31 cellular contexts compared by ENCODE assay signal in genomic region chr3:127844326-127844942, GRCh38. TPM values are rescaled to one million over a fixed set of nuclear protein-coding genes. Genes with fewer than 3 reads are reported as not detected.
DNase-seq lines count a peak whose midpoint lies in the region; ATAC-seq and TF ChIP-seq lines count a peak whose summit lies in the region.
"Had no signal": no experiment of that assay in that cellular context is flagged by ENCODE, and none has a peak within 500 bp of the region (broad histone marks: within the 10 kb centered on the region; RNA-seq: fewer than 3 reads in every experiment).

No MANE protein-coding gene starts in this region.

- H3K9me3 Mint-ChIP-seq in activated CD8-positive, alpha-beta T cell treated with anti-CD3 and anti-CD28 coated beads for 36 hours: no peaks in the 10 kb centered on the region
- H3K9me3 Mint-ChIP-seq: activated CD4-positive, alpha-beta memory T cell treated with anti-CD3 and anti-CD28 coated beads, Interleukin-2, amount 10 ng/mL, durations not matched to agents 7 days and 5 days; activated naive CD4-positive, alpha-beta T cell treated with anti-CD3 and anti-CD28 coated beads for 36 hours; activated T-cell treated with anti-CD3 and anti-CD28 coated beads, Interleukin-2, amount 50 U/mL, for 4 hours; central memory CD8-positive, alpha-beta T cell; neural crest cell had no signal

- 86 to 88% methylated on average over 6 of the region's 6 CpGs for WGBS in aorta, 2 donors

- H3K4me3 Mint-ChIP-seq in activated CD8-positive, alpha-beta T cell treated with anti-CD3 and anti-CD28 coated beads for 36 hours: no peak overlapping the region
- H3K4me3 Mint-ChIP-seq: activated CD4-positive, alpha-beta memory T cell treated with anti-CD3 and anti-CD28 coated beads, Interleukin-2, amount 10 ng/mL, durations not matched to agents 7 days and 5 days; activated naive CD4-positive, alpha-beta T cell treated with anti-CD3 and anti-CD28 coated beads for 36 hours; activated T-cell treated with anti-CD3 and anti-CD28 coated beads, Interleukin-2, amount 50 U/mL, for 4 hours; central memory CD8-positive, alpha-beta T cell; neural crest cell; T-helper 17 cell had no signal

- H4K20me1 ChIP-seq in OCI-LY7 (ENCODE audit: insufficient read depth, low read length): no peaks in the 10 kb centered on the region

- H3K4me2 ChIP-seq in OCI-LY7 (ENCODE audit: low read length): no peak overlapping the region

- no peak for TF ChIP-seq CTCF in OCI-LY7 (conservative IDR thresholded peaks at IDR 0.05; ENCODE audit: low read length)
- no peak for TF ChIP-seq CTCF in activated CD8-positive, alpha-beta T cell treated with anti-CD3 and anti-CD28 coated beads for 36 hours (IDR thresholded peaks at IDR 0.05)

- BruUV-seq in OCI-LY7 (replicated peaks; lab: Mats Ljungman, UMichigan): no TSS peak

- POLR2A ChIA-PET in OCI-LY7 (lab: Charles Lee): interaction anchor here (0.8 kb wide), 1 partner anchor 8 kb away, joined by 3 read pairs; no protein-coding TSS in a partner anchor
- POLR2A ChIA-PET in activated CD8-positive, alpha-beta T cell treated with anti-CD3 and anti-CD28 coated beads for 36 hours (lab: Charles Lee): interaction anchor here (1.1 kb wide), 1 partner anchor 41 kb away, joined by 4 read pairs; no protein-coding TSS in a partner anchor

- no peak overlapping the region for H3K4me3 ChIP-seq in OCI-LY7 (ENCODE audit: low read depth, low read length, poor library complexity, severe bottlenecking)
- H3K4me3 ChIP-seq in aorta (ENCODE audit: low read length in 2 of 2): no peak overlapping the region
- H3K4me3 ChIP-seq: esophagus muscularis mucosa, prostate gland, SJCRH30, skin epidermis, stomach, upper lobe of left lung had no signal

- H3K27me3 Mint-ChIP-seq in activated CD8-positive, alpha-beta T cell treated with anti-CD3 and anti-CD28 coated beads for 36 hours: no peaks in the 10 kb centered on the region

- ATAC-seq in GM18511 (IDR thresholded peaks at IDR 0.05; ENCODE audit: unreplicated experiment): peak; percentile 60
- ATAC-seq in GM21723 (IDR thresholded peaks at IDR 0.05; ENCODE audit: unreplicated experiment): peak; percentile 63
- ATAC-seq in activated CD8-positive, alpha-beta T cell treated with anti-CD3 and anti-CD28 coated beads for 36 hours: no peak
- no peak for ATAC-seq in aorta (ENCODE audit: low FRiP score)
- no peak for ATAC-seq in GM18873 (IDR thresholded peaks at IDR 0.05; ENCODE audit: low FRiP score, unreplicated experiment)
- ATAC-seq: activated T-cell treated with anti-CD3 and anti-CD28 coated beads, Interleukin-2, amount 50 U/mL, for 4 hours; left lobe of liver; PC-3; T-helper 17 cell had no signal

- H3K27ac ChIP-seq in OCI-LY7 (ENCODE audit: low read depth, low read length, poor library complexity, severe bottlenecking) (no peak overlapping the region), aorta (ENCODE audit: low read depth in 1 of 2, low read length in 2 of 2) (no peak overlapping the region)
- H3K27ac ChIP-seq: 22Rv1, esophagus muscularis mucosa, HL-60, prostate gland, SJCRH30, skin epidermis, stomach, upper lobe of left lung, WERI-Rb-1 had no signal

- no peak overlapping the region for H3K27ac Mint-ChIP-seq in activated CD8-positive, alpha-beta T cell treated with anti-CD3 and anti-CD28 coated beads for 36 hours
- H3K27ac Mint-ChIP-seq: activated CD4-positive, alpha-beta memory T cell treated with anti-CD3 and anti-CD28 coated beads, Interleukin-2, amount 10 ng/mL, durations not matched to agents 7 days and 5 days; activated naive CD4-positive, alpha-beta T cell treated with anti-CD3 and anti-CD28 coated beads for 36 hours; T-helper 17 cell had no signal

- no peaks in the 10 kb centered on the region for H3K79me2 ChIP-seq in OCI-LY7 (ENCODE audit: insufficient read depth, low read depth, low read length)

- no peaks in the 10 kb centered on the region for H3K27me3 ChIP-seq in aorta (ENCODE audit: control insufficient read depth in 1 of 2, insufficient read depth in 2 of 2, low read length in 1 of 2)
- H3K27me3 ChIP-seq: BE2C, SJCRH30, stomach, upper lobe of left lung had no signal

- DNase-seq in ACHN (peak; percentile 59), OCI-LY7 (ENCODE audit: low spot score) (peak; percentile 10), aorta (no peak)
- no peak for DNase-seq in activated T-cell treated with anti-CD3 and anti-CD28 coated beads, Interleukin-2, amount 50 U/mL, for 1 hour
- no peak for DNase-seq in activated CD8-positive, alpha-beta T cell treated with anti-CD3 and anti-CD28 coated beads for 36 hours
- DNase-seq: activated CD4-positive, alpha-beta memory T cell treated with anti-CD3 and anti-CD28 coated beads, Interleukin-2, amount 10 ng/mL, durations not matched to agents 7 days and 5 days; activated naive CD4-positive, alpha-beta T cell treated with anti-CD3 and anti-CD28 coated beads for 36 hours; activated T-cell treated with anti-CD3 and anti-CD28 coated beads, Interleukin-2, amount 50 U/mL, for 4 hours; anterior cingulate cortex; BE2C; GDM1; NCI-H146; NCI-H2171 treated with DMSO at 0.1 percent for 48 hours; NCI-H748 treated with DMSO at 0.1 percent for 48 hours; PC-3; SJCRH30; stomach; T-helper 17 cell; upper lobe of left lung; WERI-Rb-1 had no signal

- CTCF ChIA-PET in OCI-LY7 (lab: Charles Lee; ENCODE audit: unreplicated experiment): no interaction called here
- CTCF ChIA-PET in activated CD8-positive, alpha-beta T cell treated with anti-CD3 and anti-CD28 coated beads for 36 hours (lab: Charles Lee): no interaction called here

- no peaks in the 10 kb centered on the region for H3K36me3 ChIP-seq in OCI-LY7 (ENCODE audit: insufficient read depth, low read length)
- H3K36me3 ChIP-seq in aorta (ENCODE audit: control insufficient read depth in 1 of 2, insufficient read depth in 2 of 2, low read length in 1 of 2): no peaks in the 10 kb centered on the region
- H3K36me3 ChIP-seq: BE2C, esophagus muscularis mucosa, prostate gland, SJCRH30, stomach, upper lobe of left lung, WERI-Rb-1 had no signal

- H2AFZ ChIP-seq in OCI-LY7 (ENCODE audit: low read length): no peak overlapping the region

- H3K36me3 Mint-ChIP-seq in activated CD8-positive, alpha-beta T cell treated with anti-CD3 and anti-CD28 coated beads for 36 hours (ENCODE audit: low read depth): no peaks in the 10 kb centered on the region

- in situ Hi-C loops in ACHN (cut with HindIII; ENCODE audit: low pct_ligation_motif_present, low pct_unique_long_range_greater_than_20kb, low sequenced_read_pairs): no loop called here

- intact Hi-C loops in OCI-LY7 (cut with micrococcal nuclease; ENCODE audit: unreplicated experiment): no loop called here
- intact Hi-C loops in activated CD8-positive, alpha-beta T cell treated with anti-CD3 and anti-CD28 coated beads for 36 hours (cut with micrococcal nuclease): no loop called here
- intact Hi-C loops in aorta (cut with DNase I): no loop called here

- H3K4me1 ChIP-seq in OCI-LY7 (ENCODE audit: insufficient read depth, low read length, poor library complexity, severe bottlenecking): peaks cover 5% of the 10 kb centered on the region
- no peaks in the 10 kb centered on the region for H3K4me1 ChIP-seq in aorta (ENCODE audit: control insufficient read depth in 1 of 2, insufficient read depth in 2 of 2, low read length in 2 of 2)
- H3K4me1 ChIP-seq: BE2C, prostate gland, SJCRH30 had no signal

- H3K4me1 Mint-ChIP-seq in activated CD8-positive, alpha-beta T cell treated with anti-CD3 and anti-CD28 coated beads for 36 hours (ENCODE audit: low read depth): no peaks in the 10 kb centered on the region
- H3K4me1 Mint-ChIP-seq: activated CD4-positive, alpha-beta memory T cell treated with anti-CD3 and anti-CD28 coated beads, Interleukin-2, amount 10 ng/mL, durations not matched to agents 7 days and 5 days; central memory CD8-positive, alpha-beta T cell had no signal

- H3K9me3 ChIP-seq in OCI-LY7 (ENCODE audit: low read length) (no peaks in the 10 kb centered on the region), aorta (ENCODE audit: control insufficient read depth, low read length) (no peaks in the 10 kb centered on the region)
- H3K9me3 ChIP-seq: BE2C, esophagus muscularis mucosa, prostate gland, SJCRH30, stomach, upper lobe of left lung had no signal

- no peaks in the 10 kb centered on the region for H3K9me2 ChIP-seq in OCI-LY7 (ENCODE audit: insufficient read depth, low read length)

RNA-seq across cellular contexts. Expression of gene MGLL, which starts 22.1 kb away (rescaled TPM):
- total RNA-seq in OCI-LY7 (2014; rRNA removed; shearing (Covaris generic)): 19.2 and 20.1 TPM in 2 replicates
- total RNA-seq in OCI-LY7 (2022): 17.0 and 21.6 TPM in 2 replicates
- total RNA-seq in activated CD8-positive, alpha-beta T cell treated with anti-CD3 and anti-CD28 coated beads for 36 hours: 1 to 10 TPM; 1.1 to 3.1 TPM
- total RNA-seq in aorta: 10 to 100 TPM; 72.6 to 85.3 TPM
- polyA plus RNA-seq in aorta: 10 to 100 TPM; 18.3 to 28.7 TPM

Comparison
In these comparisons a context has a peak if more than half of its experiments do, and no peak if none do; other contexts are left out.
1. DNase-seq: peak in ACHN (single experiment) and OCI-LY7 (single experiment); none in activated T-cell treated with anti-CD3 and anti-CD28 coated beads, Interleukin-2, amount 50 U/mL, for 1 hour (single experiment), activated CD8-positive, alpha-beta T cell treated with anti-CD3 and anti-CD28 coated beads for 36 hours (single experiment) and aorta (0 of 2).
2. ATAC-seq: peak in GM18511 (single experiment) and GM21723 (single experiment); none in activated CD8-positive, alpha-beta T cell treated with anti-CD3 and anti-CD28 coated beads for 36 hours (single experiment), aorta (single experiment) and GM18873 (single experiment).
3. RNA of gene MGLL, which starts 22.1 kb away (total RNA-seq): 72.6 to 85.3 TPM in aorta and 17.0 to 21.6 TPM in OCI-LY7; 1.1 to 3.1 TPM in activated CD8-positive, alpha-beta T cell treated with anti-CD3 and anti-CD28 coated beads for 36 hours; every median in the first group is over 4 times any median in the second.